Comparison of ENCODE assay signal across 30 cellular contexts in the genomic region with DNA sequence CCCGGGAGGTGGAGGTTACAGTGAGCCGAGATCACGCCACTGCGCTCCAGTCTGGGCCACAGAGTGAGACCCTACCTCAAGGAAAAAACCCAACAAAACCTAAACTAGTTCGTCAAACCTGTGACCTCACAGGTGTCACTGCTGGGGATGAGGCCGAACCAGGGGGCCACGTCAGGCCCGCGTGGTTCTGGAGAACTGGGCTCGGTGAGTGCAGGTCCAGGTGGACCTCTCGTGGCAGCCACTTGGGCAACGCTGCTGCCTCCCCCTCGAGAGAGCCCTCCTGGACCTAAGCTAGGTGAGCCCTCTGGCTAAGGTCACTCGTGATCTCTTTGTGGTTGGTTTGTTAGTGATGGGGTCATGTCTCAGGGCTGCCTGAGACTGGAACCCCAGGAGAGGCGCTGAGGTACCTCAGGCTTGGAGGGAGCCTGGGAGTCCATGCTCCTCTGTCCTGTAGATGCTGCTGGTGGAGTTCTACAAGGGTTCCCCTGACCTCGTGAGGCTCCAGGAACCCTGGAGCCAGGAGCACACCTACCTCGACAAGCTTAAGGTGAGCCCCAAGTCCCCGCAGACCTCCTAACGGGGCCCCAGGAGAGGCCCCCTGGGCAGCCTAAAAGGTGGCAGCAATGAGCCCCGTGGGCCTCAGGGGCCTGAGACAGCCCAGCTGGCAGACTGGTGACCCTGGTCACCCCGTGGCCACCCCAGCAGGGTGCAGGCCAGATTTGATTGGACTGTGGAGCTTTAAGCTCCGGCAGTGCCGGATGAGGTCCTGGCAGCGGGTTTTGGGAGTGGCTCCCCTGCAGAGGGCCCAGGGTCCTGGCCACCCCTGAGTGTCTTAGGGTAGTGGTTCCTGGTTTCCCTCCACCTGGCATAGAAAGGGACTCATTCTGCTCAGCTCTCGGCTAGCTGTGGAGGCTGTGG. TPM values are rescaled to one million over a fixed set of nuclear protein-coding genes. Genes with fewer than 3 reads are reported as not detected.
DNase-seq lines count a peak whose midpoint lies in the region; ATAC-seq and TF ChIP-seq lines count a peak whose summit lies in the region.
"Had no signal": no experiment of that assay in that cellular context is flagged by ENCODE, and none has a peak within 500 bp of the region (broad histone marks: within the 10 kb centered on the region; RNA-seq: fewer than 3 reads in every experiment).

No MANE protein-coding gene starts in this region.

- H4K5ac ChIP-seq in IMR-90 (ENCODE audit: low read depth, low read length): no peak overlapping the region

- H4K8ac ChIP-seq in IMR-90 (ENCODE audit: low read depth in 2 of 2, low read length in 2 of 2): no peak overlapping the region

- H3K9ac ChIP-seq in IMR-90 (ENCODE audit: low read depth, low read length): no peak overlapping the region
- H3K9ac ChIP-seq: GM23248 had no signal

- no peak overlapping the region for H2BK15ac ChIP-seq in IMR-90 (ENCODE audit: low read depth, low read length)

- H2AK5ac ChIP-seq in IMR-90 (ENCODE audit: low read depth, low read length): no peak overlapping the region

- no peak for TF ChIP-seq POLR2A in IMR-90 (IDR thresholded peaks at IDR 0.05; ENCODE audit: low read depth, low read length)

- H3K4me3 Mint-ChIP-seq in endothelial cell (ENCODE audit: unreplicated experiment): no peak overlapping the region
- H3K4me3 Mint-ChIP-seq: activated naive CD8-positive, alpha-beta T cell treated with anti-CD3 and anti-CD28 coated beads, Interleukin-2, amount 10 ng/mL, durations not matched to agents 7 days and 5 days; CD14-positive monocyte; effector memory CD8-positive, alpha-beta T cell; HFFc6; T-helper 1 cell treated with Interleukin-12 subunit alpha and Interleukin-12 subunit beta and Interleukin-4 antibody, amounts not matched to agents 30 μg/mL and 1 μg/mL, for 36 hours had no signal

- no peaks in the 10 kb centered on the region for H3K4me1 Mint-ChIP-seq in endothelial cell (ENCODE audit: unreplicated experiment)
- H3K4me1 Mint-ChIP-seq: activated naive CD8-positive, alpha-beta T cell treated with anti-CD3 and anti-CD28 coated beads, Interleukin-2, amount 10 ng/mL, durations not matched to agents 7 days and 5 days; CD14-positive monocyte had no signal

- no peak overlapping the region for H3K23ac ChIP-seq in IMR-90 (ENCODE audit: low read depth, low read length)

- CTCF ChIA-PET in IMR-90 (lab: Yijun Ruan, JAX): no interaction called here

- no TSS peak for BruUV-seq in IMR-90 (replicated peaks; lab: Mats Ljungman, UMichigan)

- H3K18ac ChIP-seq in IMR-90 (ENCODE audit: low read depth, low read length): no peak overlapping the region

- H2AK9ac ChIP-seq in IMR-90 (replicated peaks; ENCODE audit: low read depth, low read length, poor library complexity): peak overlapping the region; percentile 50

- H3K4me3 ChIP-seq in IMR-90 (ENCODE audit: insufficient read depth, low read depth, low read length): no peak overlapping the region
- H3K4me3 ChIP-seq: ascending aorta, coronary artery, GM23248, sigmoid colon, SK-N-MC had no signal

- in situ Hi-C loops in IMR-90 (cut with MboI; ENCODE audit: low sequenced_read_pairs): no loop called here

- H3K27me3 ChIP-seq in IMR-90 (ENCODE audit: control insufficient read depth, insufficient read depth, low read length): no peaks in the 10 kb centered on the region
- H3K27me3 ChIP-seq: ascending aorta, sigmoid colon had no signal

- H3K56ac ChIP-seq in IMR-90 (ENCODE audit: extremely low read depth, insufficient read depth, low read length): no peak overlapping the region

- peak overlapping the region; percentile 48 for H3K27ac Mint-ChIP-seq in endothelial cell (ENCODE audit: unreplicated experiment)
- H3K27ac Mint-ChIP-seq: activated naive CD8-positive, alpha-beta T cell treated with anti-CD3 and anti-CD28 coated beads, Interleukin-2, amount 10 ng/mL, durations not matched to agents 7 days and 5 days; CD14-positive monocyte; HFFc6; T-helper 1 cell treated with Interleukin-12 subunit alpha and Interleukin-12 subunit beta and Interleukin-4 antibody, amounts not matched to agents 30 μg/mL and 1 μg/mL, for 36 hours had no signal

- peak; percentile 56 for DNase-seq in activated CD8-positive, alpha-beta memory T cell treated with anti-CD3 and anti-CD28 coated beads for 24 hours
- DNase-seq in activated CD8-positive, alpha-beta memory T cell treated with anti-CD3 and anti-CD28 coated beads, Interleukin-2, amount 50 U/mL, for 4 hours: no peak
- DNase-seq in IMR-90: no peak
- no peak for DNase-seq in endothelial cell (ENCODE audit: low spot score)
- peak; percentile 81 for DNase-seq in posterior vena cava (ENCODE audit: low spot score)
- no peak for DNase-seq in head of caudate nucleus
- no peak for DNase-seq in effector CD4-positive, alpha-beta T cell
- DNase-seq: activated CD4-positive, alpha-beta T cell treated with anti-CD3 and anti-CD28 coated beads, Interleukin-2, amount 50 U/mL, for 4 hours; activated CD8-positive, alpha-beta memory T cell treated with anti-CD3 and anti-CD28 coated beads, Interleukin-2, amount 50 U/mL, for 48 hours; DMS79 treated with DMSO at 0.1 percent for 48 hours; effector memory CD8-positive, alpha-beta T cell; GF-D8; GM23248; HFFc6; NCI-H1048; NCI-H1694 treated with DMSO at 0.1 percent for 48 hours; NCI-H446 treated with DMSO at 0.1 percent for 48 hours; nucleus accumbens; stimulated activated CD4-positive, alpha-beta T cell treated with anti-CD3 and anti-CD28 coated beads, Interleukin-4, amount 100 ng/mL, for 24 hours; trophoblast cell had no signal

- H2BK120ac ChIP-seq in IMR-90 (ENCODE audit: low read depth, low read length): no peak overlapping the region

- peaks cover 48% of the 10 kb centered on the region for H3K36me3 ChIP-seq in IMR-90 (ENCODE audit: control insufficient read depth, insufficient read depth, low read length)

- peaks cover 11% of the 10 kb centered on the region for H4K20me1 ChIP-seq in IMR-90 (ENCODE audit: insufficient read depth, low read length)

- no peaks in the 10 kb centered on the region for H3K9me1 ChIP-seq in IMR-90 (ENCODE audit: insufficient read depth, low read length)

- no peak overlapping the region for H3K14ac ChIP-seq in IMR-90 (replicated peaks; ENCODE audit: low read depth, low read length)

- intact Hi-C loops in IMR-90 (cut with micrococcal nuclease) (no loop called here), posterior vena cava (cut with DNase I) (no loop called here), head of caudate nucleus (cut with DNase I) (no loop called here)

- WGBS in IMR-90 (ENCODE audit: extremely low coverage in 2 of 2, insufficient read length in 1 of 2), 2 experiments: 81% methylated on average over 13 of the region's 25 CpGs; no CpG with 5 or more reads in 1 of the 2 experiments

- H3K9me3 ChIP-seq in IMR-90 (ENCODE audit: control insufficient read depth, insufficient read depth, low read length): no peaks in the 10 kb centered on the region
- H3K9me3 ChIP-seq: ascending aorta, sigmoid colon had no signal

- H4K91ac ChIP-seq in IMR-90 (ENCODE audit: insufficient read depth, low read depth, low read length): no peak overlapping the region

- no peak overlapping the region for H2BK20ac ChIP-seq in IMR-90 (ENCODE audit: low read depth, low read length)

- peaks cover 7% of the 10 kb centered on the region for H3K36me3 Mint-ChIP-seq in endothelial cell (ENCODE audit: low read depth, unreplicated experiment)

- H3K4ac ChIP-seq in IMR-90 (ENCODE audit: low read depth, low read length): no peak overlapping the region

- dilution Hi-C loops in IMR-90 (cut with HindIII; ENCODE audit: low sequenced_read_pairs, unreplicated experiment): no loop called here

- H3K79me1 ChIP-seq in IMR-90 (ENCODE audit: low read depth in 1 of 2, low read length in 2 of 2): peaks cover 0 to 16% of the 10 kb centered on the region in 2 experiments; a peak in 3 of 4 replicates

- ATAC-seq in IMR-90 (ENCODE audit: low read depth) (no peak), GM18511 (IDR thresholded peaks at IDR 0.05; ENCODE audit: unreplicated experiment) (no peak)
- ATAC-seq: activated CD4-positive, CD25-positive, alpha-beta regulatory T cell treated with anti-CD3 and anti-CD28 coated beads, Interleukin-2, amount 50 U/mL, for 24 hours; effector memory CD8-positive, alpha-beta T cell; esophagus mucosa had no signal

- peaks cover 10% of the 10 kb centered on the region; the same call in 1 of the 2 replicates for H3K4me1 ChIP-seq in IMR-90 (ENCODE audit: control insufficient read depth, insufficient read depth, low read length)
- H3K4me1 ChIP-seq: ascending aorta had no signal

- H3K27me3 Mint-ChIP-seq in endothelial cell (ENCODE audit: unreplicated experiment): peaks cover 14% of the 10 kb centered on the region
- H3K27me3 Mint-ChIP-seq: activated naive CD8-positive, alpha-beta T cell treated with anti-CD3 and anti-CD28 coated beads, Interleukin-2, amount 10 ng/mL, durations not matched to agents 7 days and 5 days; effector memory CD8-positive, alpha-beta T cell had no signal

- H2BK5ac ChIP-seq in IMR-90 (ENCODE audit: low read depth, low read length, poor library complexity, severe bottlenecking): no peak overlapping the region

- POLR2A ChIA-PET in IMR-90 (lab: Charles Lee; ENCODE audit: unreplicated experiment): no interaction called here

- no peak for TF ChIP-seq RAD21 in IMR-90 (IDR thresholded peaks at IDR 0.05; ENCODE audit: low read length)

- H3K27ac ChIP-seq in IMR-90 (ENCODE audit: insufficient read depth, low read length): no peak overlapping the region
- H3K27ac ChIP-seq: ascending aorta, coronary artery, GM23248, SK-N-MC had no signal

- no peaks in the 10 kb centered on the region for H3K9me3 Mint-ChIP-seq in endothelial cell (ENCODE audit: unreplicated experiment)
- H3K9me3 Mint-ChIP-seq: activated naive CD8-positive, alpha-beta T cell treated with anti-CD3 and anti-CD28 coated beads, Interleukin-2, amount 10 ng/mL, durations not matched to agents 7 days and 5 days; CD14-positive monocyte; effector memory CD8-positive, alpha-beta T cell; HFFc6; T-helper 1 cell treated with Interleukin-12 subunit alpha and Interleukin-12 subunit beta and Interleukin-4 antibody, amounts not matched to agents 30 μg/mL and 1 μg/mL, for 36 hours had no signal

- no peak for TF ChIP-seq CTCF in IMR-90 (conservative IDR thresholded peaks at IDR 0.05; ENCODE audit: low read depth, low read length)
- TF ChIP-seq CTCF in endothelial cell (IDR thresholded peaks at IDR 0.05; ENCODE audit: unreplicated experiment): no peak

- no peak overlapping the region for H3K4me2 ChIP-seq in IMR-90 (ENCODE audit: low read depth, low read length)

- peak overlapping the region; percentile 43 for H2AFZ ChIP-seq in IMR-90 (replicated peaks; ENCODE audit: low read length, poor library complexity)
- H2AFZ ChIP-seq: GM23248 had no signal

RNA-seq across cellular contexts. Expression of a gene that starts 15.6 kb away (rescaled TPM):
- total RNA-seq in IMR-90 (2012; rRNA removed): 2.3 and 3.3 TPM in 2 replicates
- 8.1 and 9.8 TPM in 2 replicates for polyA plus RNA-seq in IMR-90 (2012; rRNA removed)
- polyA plus RNA-seq in IMR-90 (2012; cell fraction: cytosol; rRNA removed): 12.5 and 13.1 TPM in 2 replicates
- polyA plus RNA-seq in IMR-90 (2012; cell fraction: nucleus; rRNA removed; ENCODE audit: low replicate concordance): 4.6 and 9.8 TPM in 2 replicates
- total RNA-seq in endothelial cell (ENCODE audit: unreplicated experiment): 18.3 TPM
- total RNA-seq in posterior vena cava: 10 to 100 TPM; 11.2 to 12.1 TPM

RNA-seq across cellular contexts. Expression of a gene that starts 20.3 kb away (rescaled TPM):
- total RNA-seq in IMR-90 (2012; rRNA removed) (1.3 and 1.4 TPM in 2 replicates), endothelial cell (ENCODE audit: unreplicated experiment) (66.2 TPM), posterior vena cava (1 to 10 TPM; 2.1 to 2.7 TPM)
- polyA plus RNA-seq in IMR-90 (2012; rRNA removed): 3.2 and 3.4 TPM in 2 replicates
- polyA plus RNA-seq in IMR-90 (2012; cell fraction: cytosol; rRNA removed): 7.1 and 7.7 TPM in 2 replicates
- 10.0 and 17.1 TPM in 2 replicates for polyA plus RNA-seq in IMR-90 (2012; cell fraction: nucleus; rRNA removed; ENCODE audit: low replicate concordance)

RNA-seq across cellular contexts. Expression of a gene that starts 41.4 kb away (rescaled TPM):
- total RNA-seq in IMR-90 (2012; rRNA removed): 28.1 and 32.2 TPM in 2 replicates
- 138 and 161 TPM in 2 replicates for polyA plus RNA-seq in IMR-90 (2012; rRNA removed)
- polyA plus RNA-seq in IMR-90 (2012; cell fraction: cytosol; rRNA removed): 103 and 170 TPM in 2 replicates
- 93.0 and 160 TPM in 2 replicates for polyA plus RNA-seq in IMR-90 (2012; cell fraction: nucleus; rRNA removed; ENCODE audit: low replicate concordance)
- total RNA-seq in endothelial cell (ENCODE audit: unreplicated experiment): 128 TPM
- 10 to 100 TPM; 77.5 to 88.8 TPM for total RNA-seq in posterior vena cava

RNA-seq across cellular contexts. Expression of a gene that starts 43.5 kb away (rescaled TPM):
- total RNA-seq in IMR-90 (2012; rRNA removed) (11.4 and 12.4 TPM in 2 replicates), endothelial cell (ENCODE audit: unreplicated experiment) (29.8 TPM), posterior vena cava (1 to 10 TPM; 6.0 to 9.5 TPM)
- 22.9 and 26.7 TPM in 2 replicates for polyA plus RNA-seq in IMR-90 (2012; rRNA removed)
- 16.1 and 20.9 TPM in 2 replicates for polyA plus RNA-seq in IMR-90 (2012; cell fraction: cytosol; rRNA removed)
- polyA plus RNA-seq in IMR-90 (2012; cell fraction: nucleus; rRNA removed; ENCODE audit: low replicate concordance): 18.2 and 45.9 TPM in 2 replicates

RNA-seq across cellular contexts. Expression of a gene that starts 54.6 kb away (rescaled TPM):
- total RNA-seq in IMR-90 (2012; rRNA removed) (17.4 and 19.2 TPM in 2 replicates), endothelial cell (ENCODE audit: unreplicated experiment) (19.0 TPM), posterior vena cava (not detected)
- 23.4 and 24.4 TPM in 2 replicates for polyA plus RNA-seq in IMR-90 (2012; rRNA removed)
- polyA plus RNA-seq in IMR-90 (2012; cell fraction: cytosol; rRNA removed): 14.6 and 37.7 TPM in 2 replicates
- polyA plus RNA-seq in IMR-90 (2012; cell fraction: nucleus; rRNA removed; ENCODE audit: low replicate concordance): 53.7 and 112 TPM in 2 replicates
- total RNA-seq: ascending aorta had no signal
- polyA plus RNA-seq: CD14-positive monocyte had no signal

Comparison
In these comparisons a context has a peak if more than half of its experiments do, and no peak if none do; other contexts are left out.
1. DNase-seq: peak in activated CD8-positive, alpha-beta memory T cell treated with anti-CD3 and anti-CD28 coated beads for 24 hours (single experiment) and posterior vena cava (single experiment); none in activated CD8-positive, alpha-beta memory T cell treated with anti-CD3 and anti-CD28 coated beads, Interleukin-2, amount 50 U/mL, for 4 hours (single experiment), IMR-90 (single experiment), endothelial cell (single experiment), head of caudate nucleus (0 of 42) and effector CD4-positive, alpha-beta T cell (single experiment).
2. RNA of a gene that starts 20.3 kb away (total RNA-seq): 66.2 TPM in endothelial cell (single experiment); 2.1 to 2.7 TPM in posterior vena cava and 1.3 to 1.4 TPM in IMR-90; every median in the first group is over 10 times any median in the second.